Comparison of ENCODE assay signal across 8 cellular contexts in genomic region chr4:84498203-84499026, GRCh38. TPM values are rescaled to one million over a fixed set of nuclear protein-coding genes. Genes with fewer than 3 reads are reported as not detected.
DNase-seq lines count a peak whose midpoint lies in the region; ATAC-seq and TF ChIP-seq lines count a peak whose summit lies in the region.

No MANE protein-coding gene starts in this region.

- H3K4me1 ChIP-seq in A673 (ENCODE audit: insufficient read depth, low read length, poor library complexity, severe bottlenecking) (no peaks in the 10 kb centered on the region), neural progenitor cell (peaks cover 55% of the 10 kb centered on the region)

- H3K4me3 ChIP-seq in A673 (ENCODE audit: low read depth, low read length, poor library complexity, severe bottlenecking) (peak overlapping the region; percentile 70), neural progenitor cell (peak overlapping the region; percentile 60)

- intact Hi-C loops in A673 (cut with micrococcal nuclease; ENCODE audit: unreplicated experiment): no loop called here

- H3K4me3 Mint-ChIP-seq in T-helper 2 cell treated with Interferon-gamma antibody and Interleukin-4, amounts not matched to agents 5 μg/mL and 100 μg/mL, for 36 hours: peak overlapping the region; percentile 77
- H3K4me3 Mint-ChIP-seq in neural progenitor cell: peak overlapping the region; percentile 85

- no peaks in the 10 kb centered on the region for H3K9me3 ChIP-seq in A673 (ENCODE audit: low read depth, low read length, poor library complexity, severe bottlenecking)
- no peaks in the 10 kb centered on the region for H3K9me3 ChIP-seq in neural progenitor cell (ENCODE audit: low read depth)

- BruUV-seq in A673 (replicated peaks; lab: Mats Ljungman, UMichigan): TSS peak; percentile 68

- H3F3A ChIP-seq in neural progenitor cell (ENCODE audit: low read depth): peaks cover 62% of the 10 kb centered on the region

- H3K9me3 Mint-ChIP-seq in T-helper 2 cell treated with Interferon-gamma antibody and Interleukin-4, amounts not matched to agents 5 μg/mL and 100 μg/mL, for 36 hours: peaks cover 3% of the 10 kb centered on the region
- no peaks in the 10 kb centered on the region for H3K9me3 Mint-ChIP-seq in neural progenitor cell

- H3K27me3 Mint-ChIP-seq in T-helper 2 cell treated with Interferon-gamma antibody and Interleukin-4, amounts not matched to agents 5 μg/mL and 100 μg/mL, for 36 hours (ENCODE audit: low read depth): peaks cover 87% of the 10 kb centered on the region
- peaks cover 85% of the 10 kb centered on the region for H3K27me3 Mint-ChIP-seq in neural progenitor cell (ENCODE audit: insufficient read depth, low read depth)

- peak overlapping the region; percentile 87 for H2AFZ ChIP-seq in neural progenitor cell (replicated peaks)

- no peaks in the 10 kb centered on the region for H3K79me2 ChIP-seq in neural progenitor cell (ENCODE audit: low read depth)

- CTCF ChIA-PET in A673 (lab: Charles Lee): no interaction called here

- peaks cover 8% of the 10 kb centered on the region for H3K4me1 Mint-ChIP-seq in T-helper 2 cell treated with Interferon-gamma antibody and Interleukin-4, amounts not matched to agents 5 μg/mL and 100 μg/mL, for 36 hours (ENCODE audit: low read depth)
- H3K4me1 Mint-ChIP-seq in neural progenitor cell: peaks cover 46% of the 10 kb centered on the region

- POLR2A ChIA-PET in A673 (lab: Charles Lee; ENCODE audit: low non-redundant PET): no interaction called here

- ATAC-seq in HG02973 (IDR thresholded peaks at IDR 0.05; ENCODE audit: unreplicated experiment): no peak
- ATAC-seq in GM21423 (IDR thresholded peaks at IDR 0.05; ENCODE audit: unreplicated experiment): no peak

- H3K36me3 Mint-ChIP-seq in T-helper 2 cell treated with Interferon-gamma antibody and Interleukin-4, amounts not matched to agents 5 μg/mL and 100 μg/mL, for 36 hours (ENCODE audit: low read depth): no peaks in the 10 kb centered on the region
- H3K36me3 Mint-ChIP-seq in neural progenitor cell: no peaks in the 10 kb centered on the region

- TF ChIP-seq CTCF in A673 (conservative IDR thresholded peaks at IDR 0.05; ENCODE audit: low read depth, low read length): no peak
- TF ChIP-seq CTCF in GM20000 (IDR thresholded peaks at IDR 0.05; ENCODE audit: extremely low read depth, missing control alignments): no peak
- TF ChIP-seq CTCF in neural progenitor cell (IDR thresholded peaks at IDR 0.05): no peak

- H4K20me1 ChIP-seq in neural progenitor cell (ENCODE audit: low read depth): peaks cover 76% of the 10 kb centered on the region

- no peak overlapping the region for H3K9ac ChIP-seq in neural progenitor cell

- H3K27ac Mint-ChIP-seq in T-helper 2 cell treated with Interferon-gamma antibody and Interleukin-4, amounts not matched to agents 5 μg/mL and 100 μg/mL, for 36 hours: peak overlapping the region; percentile 71
- no peak overlapping the region for H3K27ac Mint-ChIP-seq in neural progenitor cell

- H3K36me3 ChIP-seq in A673 (ENCODE audit: insufficient read depth, low read length, poor library complexity, severe bottlenecking): peaks cover 14% of the 10 kb centered on the region
- no peaks in the 10 kb centered on the region for H3K36me3 ChIP-seq in neural progenitor cell

- peak overlapping the region; percentile 85 for H3K4me2 ChIP-seq in neural progenitor cell

- H3K27me3 ChIP-seq in A673 (replicated peaks; ENCODE audit: insufficient read depth, low read depth, low read length, poor library complexity) (no peaks in the 10 kb centered on the region), neural progenitor cell (peaks cover 99% of the 10 kb centered on the region)

- H3K27ac ChIP-seq in A673 (ENCODE audit: low read depth, low read length, poor library complexity, severe bottlenecking) (peak overlapping the region; percentile 67), neural progenitor cell (no peak overlapping the region)

- DNase-seq in A673 (ENCODE audit: low spot score): peak; percentile 50
- peak; percentile 36 for DNase-seq in GM20000 (ENCODE audit: low spot score)
- no peak for DNase-seq in T-helper 2 cell treated with Interferon-gamma antibody and Interleukin-4, amounts not matched to agents 5 μg/mL and 100 μg/mL, for 36 hours (ENCODE audit: low spot score)
- peak; percentile 37 for DNase-seq in fibroblast of peridontal ligament (ENCODE audit: extremely low read depth)
- peak; percentile 70 for DNase-seq in neural progenitor cell (ENCODE audit: low spot score)
- DNase-seq in central memory CD4-positive, alpha-beta T cell: no peak

RNA-seq across cellular contexts. Expression of gene NKX6-1, which starts 0.7 kb away (rescaled TPM):
- 8.8 and 9.0 TPM in 2 replicates for total RNA-seq in A673 (2021)
- 0.79 and 1.1 TPM in 2 replicates for total RNA-seq in neural progenitor cell (ENCODE audit: low replicate concordance)

Comparison
In these comparisons a context has a peak if more than half of its experiments do, and no peak if none do; other contexts are left out.
1. DNase-seq: peak in A673 (single experiment), GM20000 (single experiment), fibroblast of peridontal ligament (single experiment) and neural progenitor cell (single experiment); none in T-helper 2 cell treated with Interferon-gamma antibody and Interleukin-4, amounts not matched to agents 5 μg/mL and 100 μg/mL, for 36 hours (single experiment) and central memory CD4-positive, alpha-beta T cell (single experiment).